ENCODE assay signal across 11 cellular contexts in genomic region chr19:40286674-40287421, GRCh38. TPM values are rescaled to one million over a fixed set of nuclear protein-coding genes. Genes with fewer than 3 reads are reported as not detected.
DNase-seq lines count a peak whose midpoint lies in the region; ATAC-seq and TF ChIP-seq lines count a peak whose summit lies in the region.
"Had no signal": no experiment of that assay in that cellular context is flagged by ENCODE, and none has a peak within 500 bp of the region (broad histone marks: within the 10 kb centered on the region; RNA-seq: fewer than 3 reads in every experiment).

No MANE protein-coding gene starts in this region.

- intact Hi-C loops in left ventricle myocardium inferior (cut with micrococcal nuclease) (no loop called here), cardiac septum (cut with DNase I) (no loop called here), uterus (cut with DNase I; ENCODE audit: low total_unique reads) (no loop called here), ascending aorta (cut with DNase I) (loop anchor here (5.0 to 10.0 kb wide), 7 partner anchors 65 to 978 kb away; partner anchors contain the start of genes FBL, HNRNPUL1, LTBP4 and PSMC4)
- intact Hi-C loops in activated T-helper 2 cell treated with anti-CD3 and anti-CD28 coated beads, Interferon-gamma antibody, Interleukin-2, Interleukin-4, amounts not matched to agents 10 μg/mL and 5 μg/mL and 100 μg/mL, durations not matched to agents 14 hours and 24 hours and 36 hours (cut with micrococcal nuclease) = loop anchor here (10.0 kb wide), 2 partner anchors 318 to 518 kb away; partner anchors contain the start of gene LTBP4

- H3K27me3 Mint-ChIP-seq in activated T-helper 2 cell treated with anti-CD3 and anti-CD28 coated beads, Interferon-gamma antibody, Interleukin-2, Interleukin-4, amounts not matched to agents 10 μg/mL and 5 μg/mL and 100 μg/mL, durations not matched to agents 14 hours and 24 hours and 36 hours (ENCODE audit: low read depth) = no peaks in the 10 kb centered on the region

- no peak overlapping the region for H3K4ac ChIP-seq in mesendoderm (ENCODE audit: low read depth, low read length)

- H3K36me3 ChIP-seq in left ventricle myocardium inferior (no peaks in the 10 kb centered on the region), mesendoderm (ENCODE audit: control insufficient read depth, insufficient read depth, low read length) (no peaks in the 10 kb centered on the region), uterus (no peaks in the 10 kb centered on the region), ascending aorta (no peaks in the 10 kb centered on the region)

- H3K4me3 Mint-ChIP-seq in activated T-helper 2 cell treated with anti-CD3 and anti-CD28 coated beads, Interferon-gamma antibody, Interleukin-2, Interleukin-4, amounts not matched to agents 10 μg/mL and 5 μg/mL and 100 μg/mL, durations not matched to agents 14 hours and 24 hours and 36 hours (ENCODE audit: low read depth) = peak overlapping the region; percentile 46

- no peaks in the 10 kb centered on the region for H3K9me3 ChIP-seq in left ventricle myocardium inferior (replicated peaks)
- no peaks in the 10 kb centered on the region for H3K9me3 ChIP-seq in uterus
- H3K9me3 ChIP-seq in ascending aorta = no peaks in the 10 kb centered on the region

- no peak overlapping the region for H3K9ac ChIP-seq in mesendoderm (ENCODE audit: low read length)

- H3K4me1 ChIP-seq in left ventricle myocardium inferior (peaks cover 38% of the 10 kb centered on the region), mesendoderm (ENCODE audit: control insufficient read depth, low read depth, low read length) (peaks cover 2% of the 10 kb centered on the region), uterus (peaks cover 0 to 18% of the 10 kb centered on the region in 2 donors), ascending aorta (peaks cover 4 to 19% of the 10 kb centered on the region in 2 donors)

- no peak for DNase-seq in left ventricle myocardium inferior
- DNase-seq in cardiac septum (ENCODE audit: low spot score) = no peak
- DNase-seq in activated T-helper 2 cell treated with anti-CD3 and anti-CD28 coated beads, Interferon-gamma antibody, Interleukin-2, Interleukin-4, amounts not matched to agents 10 μg/mL and 5 μg/mL and 100 μg/mL, durations not matched to agents 14 hours and 24 hours and 36 hours (ENCODE audit: low spot score) = no peak
- DNase-seq in mesendoderm = no peak
- no peak for DNase-seq in uterus
- no peak for DNase-seq in ascending aorta (ENCODE audit: low spot score in 2 of 2)
- DNase-seq in NCI-H1436 treated with DMSO at 0.1 percent for 48 hours (lab: John Stamatoyannopoulos, UW) = no peak
- DNase-seq: DMS79 treated with DMSO at 0.1 percent for 48 hours; stimulated activated CD4-positive, alpha-beta T cell treated with anti-CD3 and anti-CD28 coated beads, Interleukin-2, amount 100 ng/mL, for 24 hours; T1000 had no signal

- H2BK5ac ChIP-seq in mesendoderm (ENCODE audit: low read length) = no peak overlapping the region

- H3K27ac Mint-ChIP-seq in activated T-helper 2 cell treated with anti-CD3 and anti-CD28 coated beads, Interferon-gamma antibody, Interleukin-2, Interleukin-4, amounts not matched to agents 10 μg/mL and 5 μg/mL and 100 μg/mL, durations not matched to agents 14 hours and 24 hours and 36 hours = peak overlapping the region; percentile 78

- H2BK15ac ChIP-seq in mesendoderm (replicated peaks; ENCODE audit: low read depth) = no peak overlapping the region

- no peaks in the 10 kb centered on the region for H3K9me3 Mint-ChIP-seq in activated T-helper 2 cell treated with anti-CD3 and anti-CD28 coated beads, Interferon-gamma antibody, Interleukin-2, Interleukin-4, amounts not matched to agents 10 μg/mL and 5 μg/mL and 100 μg/mL, durations not matched to agents 14 hours and 24 hours and 36 hours

- no peak overlapping the region for H3K23ac ChIP-seq in mesendoderm (ENCODE audit: low read length)

- H2AK5ac ChIP-seq in mesendoderm (ENCODE audit: low read length) = no peak overlapping the region

- H4K8ac ChIP-seq in mesendoderm (ENCODE audit: low read depth, low read length) = no peak overlapping the region

- H2BK120ac ChIP-seq in mesendoderm (ENCODE audit: low read depth, low read length) = no peak overlapping the region

- no peak for ATAC-seq in activated CD4-positive, CD25-positive, alpha-beta regulatory T cell treated with anti-CD3 and anti-CD28 coated beads, Interleukin-2, amount 50 U/mL, for 24 hours

- H3K4me3 ChIP-seq in left ventricle myocardium inferior (peak overlapping the region; percentile 83), mesendoderm (ENCODE audit: low read length) (no peak overlapping the region), uterus (peak overlapping the region in 1 of 2 donors; percentile 52), ascending aorta (no peak overlapping the region)

- peaks cover 28% of the 10 kb centered on the region for H3K79me2 ChIP-seq in mesendoderm (ENCODE audit: control insufficient read depth, insufficient read depth, low read length)

- no peak overlapping the region for H4K5ac ChIP-seq in mesendoderm (ENCODE audit: low read length)

- H3K4me2 ChIP-seq in mesendoderm (ENCODE audit: low read length) = no peak overlapping the region

- peak overlapping the region; percentile 44 for H3K56ac ChIP-seq in mesendoderm (ENCODE audit: low read length)

- H3K4me1 Mint-ChIP-seq in activated T-helper 2 cell treated with anti-CD3 and anti-CD28 coated beads, Interferon-gamma antibody, Interleukin-2, Interleukin-4, amounts not matched to agents 10 μg/mL and 5 μg/mL and 100 μg/mL, durations not matched to agents 14 hours and 24 hours and 36 hours (ENCODE audit: low read depth) = peaks cover 24% of the 10 kb centered on the region

- H3K27me3 ChIP-seq in left ventricle myocardium inferior (ENCODE audit: low read depth) (no peaks in the 10 kb centered on the region), mesendoderm (ENCODE audit: insufficient read depth, low read length, poor library complexity) (no peaks in the 10 kb centered on the region), uterus (no peaks in the 10 kb centered on the region), ascending aorta (no peaks in the 10 kb centered on the region)

- TF ChIP-seq CTCF in left ventricle myocardium inferior (IDR thresholded peaks at IDR 0.05; ENCODE audit: borderline replicate concordance) = no peak
- TF ChIP-seq CTCF in uterus (IDR thresholded peaks at IDR 0.05) = no peak
- TF ChIP-seq CTCF in ascending aorta (IDR thresholded peaks at IDR 0.05) = no peak

- H3K36me3 Mint-ChIP-seq in activated T-helper 2 cell treated with anti-CD3 and anti-CD28 coated beads, Interferon-gamma antibody, Interleukin-2, Interleukin-4, amounts not matched to agents 10 μg/mL and 5 μg/mL and 100 μg/mL, durations not matched to agents 14 hours and 24 hours and 36 hours (ENCODE audit: low read depth) = peaks cover 5% of the 10 kb centered on the region

- H3K18ac ChIP-seq in mesendoderm (ENCODE audit: low read length) = no peak overlapping the region

- WGBS in mesendoderm (ENCODE audit: extremely low coverage, insufficient coverage, low lambda C conversion rate) = no CpG with 5 or more reads among the region's 13 CpGs

- H3K27ac ChIP-seq in left ventricle myocardium inferior (replicated peaks) (peak overlapping the region; percentile 95), mesendoderm (ENCODE audit: low read depth, low read length) (no peak overlapping the region), uterus (peak overlapping the region; percentile 94 to 98), ascending aorta (no peak overlapping the region)

- no peak for TF ChIP-seq POLR2A in uterus (IDR thresholded peaks at IDR 0.05)

- peaks cover 15% of the 10 kb centered on the region for H3K79me1 ChIP-seq in mesendoderm (ENCODE audit: low read length)

RNA-seq across cellular contexts. Expression of gene AKT2, which starts 1.7 kb away (rescaled TPM):
- 107 TPM for total RNA-seq in left ventricle myocardium inferior
- 116 TPM for total RNA-seq in cardiac septum
- total RNA-seq in activated T-helper 2 cell treated with anti-CD3 and anti-CD28 coated beads, Interferon-gamma antibody, Interleukin-2, Interleukin-4, amounts not matched to agents 10 μg/mL and 5 μg/mL and 100 μg/mL, durations not matched to agents 14 hours and 24 hours and 36 hours = 148 and 149 TPM in 2 replicates
- polyA plus RNA-seq in mesendoderm (2013, experiment 1 of 2) = 97.3 TPM
- polyA plus RNA-seq in mesendoderm (2013, experiment 2 of 2) = 103 TPM
- 100 to 1,000 TPM in 2 of 4 donors, 10 to 100 TPM in 2; 32.6 to 177 (median 95.2) TPM for total RNA-seq in uterus
- 137 TPM for total RNA-seq in ascending aorta

Comparison
In these comparisons a context has a peak if more than half of its experiments do, and no peak if none do; other contexts are left out.
1. H3K27ac ChIP-seq: peak in left ventricle myocardium inferior (single experiment) and uterus (2 of 2); none in mesendoderm (single experiment) and ascending aorta (0 of 2).
2. intact Hi-C loops: an anchor here in activated T-helper 2 cell treated with anti-CD3 and anti-CD28 coated beads, Interferon-gamma antibody, Interleukin-2, Interleukin-4, amounts not matched to agents 10 μg/mL and 5 μg/mL and 100 μg/mL, durations not matched to agents 14 hours and 24 hours and 36 hours (10.0 kb wide) and ascending aorta (5.0 to 10.0 kb wide); none called in left ventricle myocardium inferior, cardiac septum and uterus.